Comparison of ENCODE assay signal across 14 cellular contexts in the genomic region with DNA sequence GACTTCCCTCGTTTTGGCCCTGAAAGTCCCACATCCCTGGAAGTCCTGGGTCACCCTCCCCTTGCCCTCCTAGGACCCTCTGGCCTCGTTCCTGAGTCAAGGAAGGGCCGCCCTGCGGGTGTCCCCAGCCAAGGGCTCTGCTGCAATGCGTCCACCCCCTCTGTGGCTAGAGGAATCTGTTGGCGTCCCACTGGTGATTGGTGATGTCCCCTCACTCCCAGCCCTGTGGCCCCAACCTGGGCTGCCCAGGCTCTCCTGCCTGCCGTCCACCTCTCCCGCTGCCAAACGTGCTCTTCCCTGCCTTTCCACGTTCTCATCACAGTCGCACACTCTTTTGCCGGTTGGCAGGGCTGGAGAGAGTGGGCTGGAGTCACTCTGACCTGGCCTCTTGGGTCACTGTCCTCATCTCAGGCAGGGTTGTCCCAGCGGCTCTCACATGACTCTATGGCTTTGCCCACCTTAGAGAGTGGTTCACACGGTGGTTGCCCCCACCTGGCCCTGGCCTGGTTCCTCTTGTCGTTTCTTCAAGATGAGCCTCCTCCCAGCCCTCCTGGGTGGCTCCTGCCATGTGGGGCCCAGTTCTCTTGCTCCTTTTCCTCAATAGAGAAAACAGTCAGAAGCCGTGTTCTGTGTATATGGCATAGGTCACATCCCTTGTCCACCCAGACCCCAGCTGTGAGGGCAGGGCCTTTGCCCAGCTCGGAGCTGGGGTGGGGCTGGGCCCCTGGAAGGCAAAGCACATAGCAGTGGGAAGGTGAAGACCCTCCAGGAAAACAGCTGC.
DNase-seq lines count a peak whose midpoint lies in the region; ATAC-seq and TF ChIP-seq lines count a peak whose summit lies in the region.
"Had no signal": no experiment of that assay in that cellular context is flagged by ENCODE, and none has a peak within 500 bp of the region (broad histone marks: within the 10 kb centered on the region; RNA-seq: fewer than 3 reads in every experiment).

No MANE protein-coding gene starts in this region.

- peak overlapping the region; percentile 55 for H3K4me3 Mint-ChIP-seq in T-helper 2 cell treated with Interferon-gamma antibody and Interleukin-4, amounts not matched to agents 5 μg/mL and 100 μg/mL, for 36 hours
- H3K4me3 Mint-ChIP-seq in activated T-helper 17 cell treated with anti-CD3 and anti-CD28 coated beads, Interleukin-2, amount 50 U/mL, for 72 hours: peak overlapping the region; percentile 74
- peak overlapping the region; percentile 18 to 47 (median 35) for H3K4me3 Mint-ChIP-seq in nephron

- peak; percentile 3 for ATAC-seq in GM19395 (IDR thresholded peaks at IDR 0.05; ENCODE audit: unreplicated experiment)
- ATAC-seq in activated T-helper 17 cell treated with anti-CD3 and anti-CD28 coated beads, Interleukin-2, amount 50 U/mL, for 72 hours (replicated peaks): no peak

- dilution Hi-C loops in mammary epithelial cell (cut with HindIII; ENCODE audit: low sequenced_read_pairs): no loop called here

- no peaks in the 10 kb centered on the region for H4K20me1 ChIP-seq in mammary epithelial cell (ENCODE audit: insufficient read depth, low read length)

- DNase-seq in T-helper 2 cell treated with Interferon-gamma antibody and Interleukin-4, amounts not matched to agents 5 μg/mL and 100 μg/mL, for 36 hours (ENCODE audit: low spot score): no peak
- DNase-seq in T-helper 2 cell: no peak
- DNase-seq in sigmoid colon: no peak
- no peak for DNase-seq in mammary epithelial cell
- DNase-seq in NCI-H748 (lab: John Stamatoyannopoulos, UW; ENCODE audit: unreplicated experiment): no peak
- DNase-seq: NK-92 treated with Interleukin-12 subunit alpha and Interleukin-12 subunit beta, amount 100 ng/mL, for 24 hours; psoas muscle; stimulated activated CD4-positive, alpha-beta T cell treated with anti-CD3 and anti-CD28 coated beads, Interleukin-4, amount 100 ng/mL, for 4 hours had no signal

- no peak overlapping the region for H2AFZ ChIP-seq in mammary epithelial cell (ENCODE audit: low read depth, low read length)
- H2AFZ ChIP-seq: hepatocyte had no signal

- no peaks in the 10 kb centered on the region for H3K36me3 Mint-ChIP-seq in T-helper 2 cell treated with Interferon-gamma antibody and Interleukin-4, amounts not matched to agents 5 μg/mL and 100 μg/mL, for 36 hours (ENCODE audit: low read depth)
- no peaks in the 10 kb centered on the region for H3K36me3 Mint-ChIP-seq in activated T-helper 17 cell treated with anti-CD3 and anti-CD28 coated beads, Interleukin-2, amount 50 U/mL, for 72 hours (ENCODE audit: low read depth)
- H3K36me3 Mint-ChIP-seq in nephron (ENCODE audit: low read depth): no peaks in the 10 kb centered on the region

- H3K27me3 Mint-ChIP-seq in T-helper 2 cell treated with Interferon-gamma antibody and Interleukin-4, amounts not matched to agents 5 μg/mL and 100 μg/mL, for 36 hours (ENCODE audit: low read depth): no peaks in the 10 kb centered on the region
- no peaks in the 10 kb centered on the region for H3K27me3 Mint-ChIP-seq in activated T-helper 17 cell treated with anti-CD3 and anti-CD28 coated beads, Interleukin-2, amount 50 U/mL, for 72 hours
- H3K27me3 Mint-ChIP-seq in nephron (ENCODE audit: low read depth): peaks cover 22% of the 10 kb centered on the region

- H3K4me1 ChIP-seq in sigmoid colon (peaks cover 0 to 21% (median 16%) of the 10 kb centered on the region in 4 donors), mammary epithelial cell (ENCODE audit: insufficient read depth, low read length) (peaks cover 16% of the 10 kb centered on the region)

- TF ChIP-seq POLR2A in sigmoid colon (IDR thresholded peaks at IDR 0.05): no peak

- TF ChIP-seq CTCF in nephron (IDR thresholded peaks at IDR 0.05; ENCODE audit: unreplicated experiment in 3 of 3) (no peak), sigmoid colon (IDR thresholded peaks at IDR 0.05) (no peak), mammary epithelial cell (conservative IDR thresholded peaks at IDR 0.05 in 1 of 2, IDR thresholded peaks at IDR 0.05 in 1 of 2; ENCODE audit: extremely low read depth in 1 of 2, insufficient read depth in 1 of 2, low read depth in 1 of 2, low read length in 2 of 2) (no peak)

- peaks cover 40% of the 10 kb centered on the region for H3K4me1 Mint-ChIP-seq in T-helper 2 cell treated with Interferon-gamma antibody and Interleukin-4, amounts not matched to agents 5 μg/mL and 100 μg/mL, for 36 hours (ENCODE audit: low read depth)
- peaks cover 29% of the 10 kb centered on the region for H3K4me1 Mint-ChIP-seq in activated T-helper 17 cell treated with anti-CD3 and anti-CD28 coated beads, Interleukin-2, amount 50 U/mL, for 72 hours
- peaks cover 25% of the 10 kb centered on the region for H3K4me1 Mint-ChIP-seq in nephron

- H3K9me3 Mint-ChIP-seq in T-helper 2 cell treated with Interferon-gamma antibody and Interleukin-4, amounts not matched to agents 5 μg/mL and 100 μg/mL, for 36 hours: no peaks in the 10 kb centered on the region
- H3K9me3 Mint-ChIP-seq in activated T-helper 17 cell treated with anti-CD3 and anti-CD28 coated beads, Interleukin-2, amount 50 U/mL, for 72 hours: no peaks in the 10 kb centered on the region
- H3K9me3 Mint-ChIP-seq in nephron: no peaks in the 10 kb centered on the region

- H3K4me3 ChIP-seq in sigmoid colon (no peak overlapping the region), mammary epithelial cell (replicated peaks in 1 of 3; ENCODE audit: insufficient read depth in 1 of 3, low read depth in 2 of 3, low read length in 3 of 3) (no peak overlapping the region)
- H3K4me3 ChIP-seq: A549, hepatocyte, lung had no signal

- 85 to 91% methylated on average over 17 of the region's 17 CpGs for WGBS in sigmoid colon, 2 donors
- 98% methylated on average over 8 of the region's 17 CpGs for WGBS in mammary epithelial cell (ENCODE audit: low coverage, missing lambda C conversion rate)

- H3K4me2 ChIP-seq in mammary epithelial cell (ENCODE audit: insufficient read depth, low read depth, low read length): no peak overlapping the region
- H3K4me2 ChIP-seq: hepatocyte had no signal

- no peak for TF ChIP-seq EP300 in sigmoid colon (IDR thresholded peaks at IDR 0.05)

- H3K9me3 ChIP-seq in sigmoid colon: no peaks in the 10 kb centered on the region
- no peaks in the 10 kb centered on the region for H3K9me3 ChIP-seq in mammary epithelial cell (replicated peaks; ENCODE audit: insufficient read depth, low read length)
- H3K9me3 ChIP-seq: A549, psoas muscle had no signal

- CTCF ChIA-PET in mammary epithelial cell (lab: Charles Lee; ENCODE audit: low non-redundant PET): no interaction called here

- intact Hi-C loops in sigmoid colon (cut with DNase I): no loop called here
- intact Hi-C loops in mammary epithelial cell (cut with micrococcal nuclease): loop anchor here (10.0 kb wide), 1 partner anchor 442 kb away; no protein-coding TSS in a partner anchor

- BruUV-seq in mammary epithelial cell (replicated peaks; lab: Mats Ljungman, UMichigan): no TSS peak

- peak overlapping the region; percentile 79 for H3K27ac Mint-ChIP-seq in T-helper 2 cell treated with Interferon-gamma antibody and Interleukin-4, amounts not matched to agents 5 μg/mL and 100 μg/mL, for 36 hours
- H3K27ac Mint-ChIP-seq in activated T-helper 17 cell treated with anti-CD3 and anti-CD28 coated beads, Interleukin-2, amount 50 U/mL, for 72 hours: peak overlapping the region; percentile 92
- no peak overlapping the region for H3K27ac Mint-ChIP-seq in nephron

- in situ Hi-C loops in mammary epithelial cell (cut with MboI; ENCODE audit: low sequenced_read_pairs in 2 of 2): no loop called here

- H3K36me3 ChIP-seq in sigmoid colon: no peaks in the 10 kb centered on the region
- no peaks in the 10 kb centered on the region for H3K36me3 ChIP-seq in mammary epithelial cell (ENCODE audit: insufficient read depth, low read length)

- no peaks in the 10 kb centered on the region for H3K79me2 ChIP-seq in mammary epithelial cell (ENCODE audit: insufficient read depth, low read length)
- H3K79me2 ChIP-seq: hepatocyte had no signal

- no peak overlapping the region for H3K9ac ChIP-seq in mammary epithelial cell (ENCODE audit: insufficient read depth, low read length)

- no peaks in the 10 kb centered on the region for H3K27me3 ChIP-seq in sigmoid colon
- H3K27me3 ChIP-seq in mammary epithelial cell (ENCODE audit: insufficient read depth, low read length): no peaks in the 10 kb centered on the region
- H3K27me3 ChIP-seq: hepatocyte had no signal

- no peak overlapping the region for H3K27ac ChIP-seq in sigmoid colon
- H3K27ac ChIP-seq in mammary epithelial cell (ENCODE audit: insufficient read depth, low read depth, low read length): no peak overlapping the region
- H3K27ac ChIP-seq: hepatocyte, psoas muscle had no signal

Comparison
In these comparisons a context has a peak if more than half of its experiments do, and no peak if none do; other contexts are left out.
1. H3K27ac Mint-ChIP-seq: peak in T-helper 2 cell treated with Interferon-gamma antibody and Interleukin-4, amounts not matched to agents 5 μg/mL and 100 μg/mL, for 36 hours (single experiment) and activated T-helper 17 cell treated with anti-CD3 and anti-CD28 coated beads, Interleukin-2, amount 50 U/mL, for 72 hours (single experiment); none in nephron (0 of 3).
2. Peak in every context shown above with its lines, with median percentiles within 50 percentile points of each other: H3K4me3 Mint-ChIP-seq.